8 cellular contexts compared by ENCODE assay signal in the genomic region with DNA sequence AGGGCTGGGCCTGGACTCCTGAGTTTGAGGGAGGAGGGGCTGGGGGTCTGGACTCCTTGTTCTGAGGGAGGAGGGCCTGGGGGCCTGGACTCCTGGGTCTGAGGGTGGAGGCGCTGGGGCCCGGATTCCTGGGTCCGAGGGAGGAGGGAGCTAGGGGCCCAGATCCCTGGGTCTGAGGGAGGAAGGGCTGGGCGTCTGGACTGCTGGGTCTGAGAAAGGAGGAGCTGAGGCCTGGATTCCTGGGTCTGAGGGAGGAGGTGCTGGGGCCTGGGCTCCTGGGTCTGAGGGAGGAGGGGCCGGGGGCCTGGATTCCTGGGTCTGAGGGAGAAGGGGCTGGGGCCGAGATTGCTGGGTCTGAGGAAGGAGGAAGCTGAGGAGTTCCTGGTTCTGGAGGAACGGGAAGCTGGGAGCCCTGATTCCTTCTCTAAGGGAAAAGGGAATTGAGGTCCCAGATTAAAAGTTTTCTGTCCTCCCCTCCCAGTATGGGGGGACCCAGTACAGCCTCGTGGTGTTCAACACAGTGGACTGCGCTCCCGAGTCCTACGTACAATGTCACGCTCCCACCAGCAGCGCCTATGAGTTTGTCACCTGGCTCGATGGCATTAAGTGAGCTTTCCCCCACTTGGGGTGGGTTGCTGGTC. TPM values are rescaled to one million over a fixed set of nuclear protein-coding genes. Genes with fewer than 3 reads are reported as not detected.
DNase-seq lines count a peak whose midpoint lies in the region; ATAC-seq and TF ChIP-seq lines count a peak whose summit lies in the region.

No MANE protein-coding gene starts in this region.

- TF ChIP-seq CTCF in CD14-positive monocyte (IDR thresholded peaks at IDR 0.05) (no peak), Loucy (conservative IDR thresholded peaks at IDR 0.05; ENCODE audit: low read length) (no peak), coronary artery (IDR thresholded peaks at IDR 0.05) (no peak)

- no peaks in the 10 kb centered on the region for H3K9me3 ChIP-seq in Loucy (ENCODE audit: insufficient read depth, low read depth, low read length)

- H3K9ac ChIP-seq in Loucy (ENCODE audit: low read depth, low read length, poor library complexity, severe bottlenecking): peak overlapping the region; percentile 89

- no peaks in the 10 kb centered on the region for H3K27me3 ChIP-seq in Loucy (ENCODE audit: insufficient read depth, low read length, poor library complexity, severe bottlenecking)

- intact Hi-C loops in CD14-positive monocyte (cut with micrococcal nuclease): loop anchor here (2.0 to 5.0 kb wide), 4 partner anchors 32 to 52 kb away; a partner anchor contains a TSS

- DNase-seq in CD14-positive monocyte (ENCODE audit: low spot score): no peak
- DNase-seq in coronary artery (ENCODE audit: low spot score): no peak
- no peak for DNase-seq in natural killer cell treated with Interleukin-12 subunit alpha and Interleukin-12 subunit beta and Interleukin-15 and Interleukin-18, amount 100 ng/mL, for 72 hours (ENCODE audit: low spot score)
- DNase-seq in activated effector memory CD4-positive, alpha-beta T cell treated with anti-CD3 and anti-CD28 coated beads, Interleukin-2, amount 50 U/mL, for 16 hours: no peak
- DNase-seq in ACHN: no peak

- peaks cover 34% of the 10 kb centered on the region for H3K79me2 ChIP-seq in Loucy (ENCODE audit: insufficient read depth, low read length)

- H3K36me3 ChIP-seq in Loucy (ENCODE audit: insufficient read depth, low read length): no peaks in the 10 kb centered on the region

- no peaks in the 10 kb centered on the region for H3K9me3 Mint-ChIP-seq in CD14-positive monocyte
- no peaks in the 10 kb centered on the region for H3K9me3 Mint-ChIP-seq in natural killer cell treated with Interleukin-12 subunit alpha and Interleukin-12 subunit beta and Interleukin-15 and Interleukin-18, amount 100 ng/mL, for 72 hours

- H3K27ac Mint-ChIP-seq in CD14-positive monocyte: peak overlapping the region; percentile 97 to 100 (median 99)
- H3K27ac Mint-ChIP-seq in natural killer cell treated with Interleukin-12 subunit alpha and Interleukin-12 subunit beta and Interleukin-15 and Interleukin-18, amount 100 ng/mL, for 72 hours: peak overlapping the region; percentile 93 to 97

- H3K4me3 ChIP-seq in Loucy (ENCODE audit: low read length, poor library complexity, severe bottlenecking) (peak overlapping the region; percentile 92), coronary artery (peak overlapping the region; percentile 92)

- no peak for ATAC-seq in natural killer cell treated with Interleukin-12 subunit alpha and Interleukin-12 subunit beta and Interleukin-15 and Interleukin-18, amount 100 ng/mL, for 72 hours
- ATAC-seq in HG03108 (IDR thresholded peaks at IDR 0.05; ENCODE audit: unreplicated experiment): no peak
- ATAC-seq in HG02852 (IDR thresholded peaks at IDR 0.05; ENCODE audit: unreplicated experiment): no peak

- peaks cover 0 to 8% (median 0%) of the 10 kb centered on the region in 3 donors for H3K27me3 Mint-ChIP-seq in CD14-positive monocyte (ENCODE audit: low read depth in 3 of 3)
- no peaks in the 10 kb centered on the region for H3K27me3 Mint-ChIP-seq in natural killer cell treated with Interleukin-12 subunit alpha and Interleukin-12 subunit beta and Interleukin-15 and Interleukin-18, amount 100 ng/mL, for 72 hours

- H2AFZ ChIP-seq in Loucy (ENCODE audit: low read length): peak overlapping the region; percentile 98

- peak overlapping the region; percentile 92 to 96 for H3K27ac ChIP-seq in coronary artery

- H4K20me1 ChIP-seq in Loucy (ENCODE audit: insufficient read depth, low read length, poor library complexity, severe bottlenecking): peaks cover 9% of the 10 kb centered on the region

- peaks cover 18% of the 10 kb centered on the region for H3K4me1 ChIP-seq in Loucy (ENCODE audit: insufficient read depth, low read length, poor library complexity, severe bottlenecking)

- peak overlapping the region; percentile 96 to 100 for H3K4me3 Mint-ChIP-seq in CD14-positive monocyte
- H3K4me3 Mint-ChIP-seq in natural killer cell treated with Interleukin-12 subunit alpha and Interleukin-12 subunit beta and Interleukin-15 and Interleukin-18, amount 100 ng/mL, for 72 hours: peak overlapping the region; percentile 96

- peaks cover 19 to 31% of the 10 kb centered on the region in 2 donors for H3K36me3 Mint-ChIP-seq in CD14-positive monocyte
- H3K36me3 Mint-ChIP-seq in natural killer cell treated with Interleukin-12 subunit alpha and Interleukin-12 subunit beta and Interleukin-15 and Interleukin-18, amount 100 ng/mL, for 72 hours: no peaks in the 10 kb centered on the region

- H3K9me2 ChIP-seq in Loucy (replicated peaks; ENCODE audit: low read depth, low read length): no peaks in the 10 kb centered on the region

- H3K4me2 ChIP-seq in Loucy (ENCODE audit: low read depth, low read length, poor library complexity, severe bottlenecking): peak overlapping the region; percentile 85

- peaks cover 20% of the 10 kb centered on the region for H3K4me1 Mint-ChIP-seq in CD14-positive monocyte
- peaks cover 16 to 26% of the 10 kb centered on the region in 2 donors for H3K4me1 Mint-ChIP-seq in natural killer cell treated with Interleukin-12 subunit alpha and Interleukin-12 subunit beta and Interleukin-15 and Interleukin-18, amount 100 ng/mL, for 72 hours (ENCODE audit: low read depth in 2 of 2)

- H3F3A ChIP-seq in Loucy (ENCODE audit: low read depth): no peaks in the 10 kb centered on the region

- in situ Hi-C loops in ACHN (cut with HindIII; ENCODE audit: low pct_ligation_motif_present, low pct_unique_long_range_greater_than_20kb, low sequenced_read_pairs): no loop called here

RNA-seq across cellular contexts. Expression of a gene that starts 0.7 kb away (rescaled TPM):
- 10 to 100 TPM; 13.9 to 18.5 TPM for polyA plus RNA-seq in CD14-positive monocyte
- 10 to 100 TPM; 48.0 to 64.6 TPM for total RNA-seq in natural killer cell treated with Interleukin-12 subunit alpha and Interleukin-12 subunit beta and Interleukin-15 and Interleukin-18, amount 100 ng/mL, for 72 hours

RNA-seq across cellular contexts. Expression of a gene that starts 5.7 kb away (rescaled TPM):
- 1 to 10 TPM; 5.3 TPM for polyA plus RNA-seq in CD14-positive monocyte
- 10 to 100 TPM; 10.7 to 18.0 TPM for total RNA-seq in natural killer cell treated with Interleukin-12 subunit alpha and Interleukin-12 subunit beta and Interleukin-15 and Interleukin-18, amount 100 ng/mL, for 72 hours

RNA-seq across cellular contexts. Expression of a gene that starts 32.1 kb away (rescaled TPM):
- 10 to 100 TPM; 18.3 to 31.2 TPM for polyA plus RNA-seq in CD14-positive monocyte
- 10 to 100 TPM; 64.6 to 78.0 TPM for total RNA-seq in natural killer cell treated with Interleukin-12 subunit alpha and Interleukin-12 subunit beta and Interleukin-15 and Interleukin-18, amount 100 ng/mL, for 72 hours

RNA-seq across cellular contexts. Expression of a gene that starts 48.6 kb away (rescaled TPM):
- polyA plus RNA-seq in CD14-positive monocyte: 10 to 100 TPM; 23.0 to 30.2 TPM
- total RNA-seq in natural killer cell treated with Interleukin-12 subunit alpha and Interleukin-12 subunit beta and Interleukin-15 and Interleukin-18, amount 100 ng/mL, for 72 hours: 100 to 1,000 TPM; 146 to 205 TPM

RNA-seq across cellular contexts. Expression of a gene that starts 52.0 kb away (rescaled TPM):
- polyA plus RNA-seq in CD14-positive monocyte: 10 to 100 TPM; 12.1 to 15.1 TPM
- total RNA-seq in natural killer cell treated with Interleukin-12 subunit alpha and Interleukin-12 subunit beta and Interleukin-15 and Interleukin-18, amount 100 ng/mL, for 72 hours: 100 to 1,000 TPM; 131 to 142 TPM
